8 cellular contexts compared by ENCODE assay signal in the genomic region with DNA sequence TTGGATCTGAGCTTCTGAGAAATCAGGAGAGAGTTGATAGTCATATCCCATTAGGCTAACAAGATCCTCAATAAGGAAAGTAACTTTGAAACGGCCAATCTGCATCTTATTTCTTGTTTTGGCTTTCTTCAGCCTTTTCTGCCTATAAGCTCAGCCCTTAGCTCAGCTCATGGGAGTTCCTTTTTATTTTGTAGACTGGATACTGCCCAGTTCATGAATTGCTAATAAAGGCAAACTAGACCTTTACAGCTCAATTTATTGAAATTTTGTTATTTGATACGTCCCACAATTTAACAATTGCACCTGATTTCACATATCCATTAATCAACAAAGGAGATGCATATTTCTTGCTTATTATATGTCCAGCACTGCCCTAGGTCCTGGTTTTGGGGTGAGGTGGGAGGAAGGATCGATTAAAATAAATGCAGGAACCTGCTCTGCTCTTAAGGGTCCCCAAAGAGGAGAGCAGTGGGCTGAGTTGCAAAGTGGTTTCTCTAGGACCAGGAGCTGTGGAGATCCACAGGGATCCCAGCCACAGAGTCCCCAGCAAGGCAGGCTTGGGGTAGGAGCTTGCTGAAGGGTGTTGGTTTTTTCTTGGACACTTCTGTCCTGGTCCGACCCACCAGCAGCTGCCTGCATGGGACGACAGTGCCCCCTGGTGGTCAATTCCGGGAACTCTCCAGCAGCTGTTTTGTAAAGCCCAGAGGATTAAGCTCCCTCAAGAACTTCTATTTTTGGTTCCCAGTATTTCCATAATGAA. TPM values are rescaled to one million over a fixed set of nuclear protein-coding genes. Genes with fewer than 3 reads are reported as not detected.
A peak's percentile ranks its signal among the peaks of the same experiment; 100 is the strongest.
DNase-seq lines count a peak whose midpoint lies in the region; ATAC-seq and TF ChIP-seq lines count a peak whose summit lies in the region.

No MANE protein-coding gene starts in this region.

- no peaks in the 10 kb centered on the region for H3K9me3 ChIP-seq in right atrium auricular region

- DNase-seq in COLO668 (lab: John Stamatoyannopoulos, UW; ENCODE audit: unreplicated experiment): peak; percentile 80
- peak; percentile 57 for DNase-seq in NCI-H1105 treated with DMSO at 0.1 percent for 48 hours (lab: John Stamatoyannopoulos, UW)
- DNase-seq in T-helper 1 cell: peak; percentile 51 to 81 (median 66)
- DNase-seq in amniotic stem cell (lab: John Stamatoyannopoulos, UW): peak; percentile 57
- peak; percentile 95 for DNase-seq in right atrium auricular region (ENCODE audit: low spot score)
- DNase-seq in retinal pigment epithelial cell (ENCODE audit: low read depth): peak; percentile 43

- H3K36me3 ChIP-seq in right atrium auricular region: no peaks in the 10 kb centered on the region

- H3K4me1 ChIP-seq in right atrium auricular region: peaks cover 0 to 40% of the 10 kb centered on the region in 2 donors

- ATAC-seq in GM21619 (IDR thresholded peaks at IDR 0.05; ENCODE audit: unreplicated experiment) (peak; percentile 55), HG02588 (IDR thresholded peaks at IDR 0.05; ENCODE audit: unreplicated experiment) (no peak)

- TF ChIP-seq CTCF in right atrium auricular region (IDR thresholded peaks at IDR 0.05) (peak; percentile 94 to 100), retinal pigment epithelial cell (conservative IDR thresholded peaks at IDR 0.05; ENCODE audit: low read depth, low read length) (peak; percentile 96)

- H3K27me3 ChIP-seq in right atrium auricular region: no peaks in the 10 kb centered on the region

- H3K27ac ChIP-seq in right atrium auricular region: peak overlapping the region; percentile 64 to 66

- H3K4me3 ChIP-seq in right atrium auricular region (peak overlapping the region in 1 of 2 donors; percentile 22), retinal pigment epithelial cell (ENCODE audit: low read length) (no peak overlapping the region)

RNA-seq across cellular contexts. Expression of a gene that starts 22.9 kb away (rescaled TPM):
- 100 to 1,000 TPM in 1 of 2 donors, 10 to 100 TPM in 1; 56.8 to 134 TPM for total RNA-seq in right atrium auricular region

RNA-seq across cellular contexts. Expression of a gene that starts 40.9 kb away (rescaled TPM):
- 1 to 10 TPM; 2.2 to 3.6 TPM for total RNA-seq in right atrium auricular region

Comparison
In these comparisons a context has a peak if more than half of its experiments do, and no peak if none do; other contexts are left out.
1. DNase-seq: peak in every context shown above with its lines; median percentile 95 in right atrium auricular region; 80 in COLO668; 66 in T-helper 1 cell; 57 in NCI-H1105 treated with DMSO at 0.1 percent for 48 hours; 57 in amniotic stem cell; 43 in retinal pigment epithelial cell.